Comparison of ENCODE assay signal across 1 cellular context in the genomic region with DNA sequence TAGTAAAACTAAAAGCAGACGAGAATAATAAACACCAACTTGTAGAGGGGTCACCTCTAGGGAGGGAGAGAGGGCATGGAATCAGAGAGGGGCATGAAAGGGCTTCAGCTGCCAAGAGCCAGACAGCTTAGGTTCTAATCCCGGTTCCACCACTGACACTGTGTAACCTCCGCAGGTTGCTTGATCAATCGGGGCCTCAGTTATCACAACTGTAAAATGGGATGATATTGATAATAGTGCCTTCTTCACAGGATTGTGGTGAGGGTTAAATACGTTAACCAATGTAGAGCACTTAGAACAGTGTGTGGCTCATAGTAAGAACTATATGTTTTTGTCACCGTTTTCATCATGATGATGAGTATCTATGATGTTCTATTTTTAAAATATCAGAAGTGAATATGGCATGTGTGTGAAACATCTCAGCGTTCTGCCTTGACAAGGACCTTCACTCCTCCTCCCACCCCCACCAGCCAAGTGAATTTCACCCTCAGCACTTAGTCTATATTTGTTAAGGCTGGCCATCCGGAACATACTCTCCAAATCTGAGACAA.
TF ChIP-seq lines count a peak whose summit lies in the region.

No MANE protein-coding gene starts in this region.

TF ChIP-seq in HepG2, 621 proteins besides CTCF, POLR2A, EP300 and RAD21:
- TF ChIP-seq ZNF629 (CRISPR knock-in tag; conservative IDR thresholded peaks at IDR 0.05) (peak; percentile 91), ELF3 (CRISPR knock-in tag; IDR thresholded peaks at IDR 0.05) (no peak), ZMYM3 (CRISPR knock-in tag; IDR thresholded peaks at IDR 0.05) (0 out of 2 replicates have a peak, but pooled peaks have one; percentile 16), AGO2 (optimal IDR thresholded peaks at IDR 0.05; ENCODE audit: low read depth, low read length) (peak; percentile 45), ZNF3 (CRISPR knock-in tag; IDR thresholded peaks at IDR 0.05) (no peak), TMF1 (CRISPR knock-in tag; IDR thresholded peaks at IDR 0.05; ENCODE audit: low read depth) (no peak), POLR2G (IDR thresholded peaks at IDR 0.05; ENCODE audit: low read depth, low read length) (peak; percentile 44; the same call in 1 of the 2 replicates)
